ENCODE assay signal across 28 cellular contexts in genomic region chr16:376817-377418, GRCh38.
"Had no signal": no experiment of that assay in that cellular context is flagged by ENCODE, and none has a peak within 500 bp of the region (broad histone marks: within the 10 kb centered on the region; RNA-seq: fewer than 3 reads in every experiment).

No MANE protein-coding gene starts in this region.

- H3K27ac Mint-ChIP-seq: activated CD4-positive, alpha-beta T cell treated with anti-CD3 and anti-CD28 coated beads, Interleukin-2, amount 10 ng/mL, durations not matched to agents 7 days and 5 days; activated CD8-positive, alpha-beta T cell treated with anti-CD3 and anti-CD28 coated beads, Interleukin-2, amount 10 ng/mL, durations not matched to agents 7 days and 5 days; activated naive CD4-positive, alpha-beta T cell treated with anti-CD3 and anti-CD28 coated beads, Interleukin-2, amount 10 ng/mL, durations not matched to agents 7 days and 5 days; activated naive CD8-positive, alpha-beta T cell; activated naive CD8-positive, alpha-beta T cell treated with anti-CD3 and anti-CD28 coated beads, Interleukin-2, amount 50 U/mL, for 24 hours had no signal

- H3K9me3 Mint-ChIP-seq: activated CD4-positive, alpha-beta T cell treated with anti-CD3 and anti-CD28 coated beads, Interleukin-2, amount 10 ng/mL, durations not matched to agents 7 days and 5 days; activated naive CD4-positive, alpha-beta T cell treated with anti-CD3 and anti-CD28 coated beads, Interleukin-2, amount 10 ng/mL, durations not matched to agents 7 days and 5 days; activated naive CD8-positive, alpha-beta T cell treated with anti-CD3 and anti-CD28 coated beads, Interleukin-2, amount 50 U/mL, for 24 hours had no signal

- H3K4me3 Mint-ChIP-seq: activated CD4-positive, alpha-beta T cell treated with anti-CD3 and anti-CD28 coated beads, Interleukin-2, amount 10 ng/mL, durations not matched to agents 7 days and 5 days; activated CD8-positive, alpha-beta T cell treated with anti-CD3 and anti-CD28 coated beads, Interleukin-2, amount 10 ng/mL, durations not matched to agents 7 days and 5 days; activated naive CD4-positive, alpha-beta T cell treated with anti-CD3 and anti-CD28 coated beads, Interleukin-2, amount 10 ng/mL, durations not matched to agents 7 days and 5 days; activated naive CD8-positive, alpha-beta T cell; activated naive CD8-positive, alpha-beta T cell treated with anti-CD3 and anti-CD28 coated beads, Interleukin-2, amount 50 U/mL, for 24 hours had no signal

- H3K36me3 Mint-ChIP-seq: activated naive CD8-positive, alpha-beta T cell had no signal

- H3K27me3 ChIP-seq: brain microvascular endothelial cell, MG63 had no signal

- ATAC-seq: activated CD8-positive, alpha-beta T cell treated with anti-CD3 and anti-CD28 coated beads, Interleukin-2, amount 10 ng/mL, durations not matched to agents 7 days and 5 days; activated naive CD8-positive, alpha-beta T cell treated with anti-CD3 and anti-CD28 coated beads, Interleukin-2, amount 50 U/mL, for 24 hours; Panc1; Right ventricle myocardium inferior had no signal

- H3K4me3 ChIP-seq: MG63 had no signal

- DNase-seq: activated CD4-positive, alpha-beta T cell treated with anti-CD3 and anti-CD28 coated beads, Interleukin-2, amount 10 ng/mL, durations not matched to agents 7 days and 5 days; activated CD4-positive, alpha-beta T cell treated with anti-CD3 and anti-CD28 coated beads, Interleukin-2, amount 50 U/mL, for 48 hours; activated CD8-positive, alpha-beta memory T cell treated with anti-CD3 and anti-CD28 coated beads, Interleukin-2, amount 50 U/mL, for 4 hours; activated CD8-positive, alpha-beta T cell treated with anti-CD3 and anti-CD28 coated beads, Interleukin-2, amount 10 ng/mL, durations not matched to agents 7 days and 5 days; activated effector memory CD4-positive, alpha-beta T cell treated with Interleukin-2 at 50 U/mL for 16 hours; activated naive CD4-positive, alpha-beta T cell treated with anti-CD3 and anti-CD28 coated beads, Interleukin-2, amount 10 ng/mL, durations not matched to agents 7 days and 5 days; activated naive CD8-positive, alpha-beta T cell treated with anti-CD3 and anti-CD28 coated beads, Interleukin-2, amount 50 U/mL, for 24 hours; activated T-cell treated with anti-CD3 and anti-CD28 coated beads, Interleukin-2, amount 50 U/mL, for 48 hours; anterior cingulate cortex; brain microvascular endothelial cell; central memory CD4-positive, alpha-beta T cell; Karpas-422; KBM-7; MG63; NCI-H1048; NCI-H1105 treated with DMSO at 0.1 percent for 48 hours; NCI-H1436; NCI-H1694; NCI-H1930; NCI-H2081 treated with DMSO at 0.1 percent for 48 hours; NCI-H345; NCI-H524 treated with DMSO at 0.1 percent for 48 hours; SW 1271; T-helper 1 cell; T1000 had no signal

- H3K27ac ChIP-seq: brain microvascular endothelial cell had no signal

- H3K27me3 Mint-ChIP-seq: activated CD4-positive, alpha-beta T cell treated with anti-CD3 and anti-CD28 coated beads, Interleukin-2, amount 10 ng/mL, durations not matched to agents 7 days and 5 days; activated naive CD4-positive, alpha-beta T cell treated with anti-CD3 and anti-CD28 coated beads, Interleukin-2, amount 10 ng/mL, durations not matched to agents 7 days and 5 days; activated naive CD8-positive, alpha-beta T cell; activated naive CD8-positive, alpha-beta T cell treated with anti-CD3 and anti-CD28 coated beads, Interleukin-2, amount 50 U/mL, for 24 hours had no signal

- H3K9me3 ChIP-seq: MG63 had no signal
